Comparison of ENCODE assay signal across 21 cellular contexts in the genomic region with DNA sequence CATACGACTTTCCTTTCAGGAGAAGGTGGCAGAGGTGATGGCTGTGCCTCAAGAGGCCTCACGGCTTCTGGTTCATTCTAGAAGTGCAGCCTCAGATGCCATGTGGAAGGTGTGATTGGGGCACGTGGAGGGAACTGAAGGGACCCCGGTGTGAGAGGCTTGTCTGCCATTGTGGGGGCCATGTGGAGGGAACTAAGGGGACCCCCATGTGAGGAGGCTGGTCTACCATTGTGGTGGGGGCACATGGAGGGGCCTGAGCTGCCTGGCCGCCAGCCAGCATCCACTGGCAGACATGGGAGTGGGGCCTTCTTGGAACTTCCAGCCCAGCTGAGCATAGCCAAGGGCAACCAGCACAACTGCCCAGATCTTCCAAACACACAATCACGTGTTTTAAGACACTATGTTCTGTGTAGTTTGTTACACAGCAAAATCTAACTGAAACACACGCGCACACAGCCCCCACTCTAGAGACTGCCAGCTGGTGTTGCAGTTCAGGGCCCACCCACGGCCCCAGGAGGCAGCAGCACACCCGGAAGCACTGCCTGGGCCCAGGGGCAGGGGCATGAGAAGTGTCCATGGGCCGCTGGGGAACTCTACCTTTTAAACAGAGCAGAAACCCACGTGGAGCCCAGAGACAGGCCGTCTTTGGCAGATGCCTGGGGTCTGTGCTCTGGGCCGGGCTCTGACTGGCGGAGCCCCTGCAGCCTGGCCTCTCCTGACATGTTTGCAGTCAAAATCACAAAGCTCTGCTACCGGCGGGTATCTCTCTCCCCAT.
DNase-seq lines count a peak whose midpoint lies in the region; ATAC-seq and TF ChIP-seq lines count a peak whose summit lies in the region.
"Had no signal": no experiment of that assay in that cellular context is flagged by ENCODE, and none has a peak within 500 bp of the region (broad histone marks: within the 10 kb centered on the region; RNA-seq: fewer than 3 reads in every experiment).

No MANE protein-coding gene starts in this region.

- H3K27me3 ChIP-seq in OCI-LY3 (ENCODE audit: low read depth, low read length) (no peaks in the 10 kb centered on the region), dorsolateral prefrontal cortex (no peaks in the 10 kb centered on the region), sigmoid colon (no peaks in the 10 kb centered on the region)
- H3K27me3 ChIP-seq: MG63, Peyer's patch had no signal

- H3K27me3 Mint-ChIP-seq in activated naive CD4-positive, alpha-beta T cell treated with anti-CD3 and anti-CD28 coated beads for 36 hours (ENCODE audit: low read depth) = no peaks in the 10 kb centered on the region
- H3K27me3 Mint-ChIP-seq in activated naive CD4-positive, alpha-beta T cell treated with anti-CD3 and anti-CD28 coated beads, Interleukin-2, amount 10 ng/mL, durations not matched to agents 7 days and 5 days = no peaks in the 10 kb centered on the region
- H3K27me3 Mint-ChIP-seq: brain had no signal

- TF ChIP-seq POLR2A in sigmoid colon (IDR thresholded peaks at IDR 0.05) = no peak

- no peak for TF ChIP-seq EP300 in sigmoid colon (IDR thresholded peaks at IDR 0.05)

- H2AFZ ChIP-seq in OCI-LY3 (ENCODE audit: low read depth, low read length) = no peak overlapping the region

- peak overlapping the region; percentile 5; the same call in 1 of the 2 replicates for H3K9ac ChIP-seq in OCI-LY3 (ENCODE audit: low read length)

- H3K4me1 ChIP-seq in OCI-LY3 (ENCODE audit: low read length) (peaks cover 100% of the 10 kb centered on the region), sigmoid colon (no peaks in the 10 kb centered on the region)

- 87 to 93% methylated on average over 17 of the region's 17 CpGs for WGBS in sigmoid colon, 2 donors

- H3K79me2 ChIP-seq in OCI-LY3 (ENCODE audit: low read length) = peaks cover 100% of the 10 kb centered on the region

- no peak overlapping the region for H3K4me3 ChIP-seq in OCI-LY3 (ENCODE audit: low read length)
- H3K4me3 ChIP-seq in dorsolateral prefrontal cortex = no peak overlapping the region
- H3K4me3 ChIP-seq in sigmoid colon = no peak overlapping the region
- H3K4me3 ChIP-seq: MG63, Peyer's patch, smooth muscle cell had no signal

- peaks cover 100% of the 10 kb centered on the region for H4K20me1 ChIP-seq in OCI-LY3 (ENCODE audit: insufficient read depth, low read length)

- H3K36me3 Mint-ChIP-seq in activated naive CD4-positive, alpha-beta T cell treated with anti-CD3 and anti-CD28 coated beads for 36 hours (ENCODE audit: low read depth) = peaks cover 6% of the 10 kb centered on the region
- peaks cover 53% of the 10 kb centered on the region for H3K36me3 Mint-ChIP-seq in activated naive CD4-positive, alpha-beta T cell treated with anti-CD3 and anti-CD28 coated beads, Interleukin-2, amount 10 ng/mL, durations not matched to agents 7 days and 5 days

- H3K36me3 ChIP-seq in OCI-LY3 (replicated peaks; ENCODE audit: low read depth, low read length) (peaks cover 52% of the 10 kb centered on the region), sigmoid colon (no peaks in the 10 kb centered on the region)
- H3K36me3 ChIP-seq: MG63, Peyer's patch had no signal

- no peaks in the 10 kb centered on the region for H3K9me3 Mint-ChIP-seq in activated naive CD4-positive, alpha-beta T cell treated with anti-CD3 and anti-CD28 coated beads for 36 hours
- H3K9me3 Mint-ChIP-seq in activated naive CD4-positive, alpha-beta T cell treated with anti-CD3 and anti-CD28 coated beads, Interleukin-2, amount 10 ng/mL, durations not matched to agents 7 days and 5 days = no peaks in the 10 kb centered on the region
- H3K9me3 Mint-ChIP-seq: nephron progenitor cell had no signal

- ATAC-seq in GM19452 (IDR thresholded peaks at IDR 0.05; ENCODE audit: unreplicated experiment) = no peak

- no peak for TF ChIP-seq CTCF in OCI-LY3 (IDR thresholded peaks at IDR 0.05; ENCODE audit: low read depth, low read length)
- TF ChIP-seq CTCF in dorsolateral prefrontal cortex (IDR thresholded peaks at IDR 0.05 in 54 of 56, conservative IDR thresholded peaks at IDR 0.05 in 2 of 56; ENCODE audit: low read depth in 1 of 56, partially characterized antibody in 56 of 56) = no peak
- no peak for TF ChIP-seq CTCF in sigmoid colon (IDR thresholded peaks at IDR 0.05)

- H3K9me3 ChIP-seq in OCI-LY3 (ENCODE audit: insufficient read depth, low read length) (no peaks in the 10 kb centered on the region), sigmoid colon (no peaks in the 10 kb centered on the region)
- H3K9me3 ChIP-seq: MG63, Peyer's patch had no signal

- no peak for DNase-seq in activated naive CD4-positive, alpha-beta T cell treated with anti-CD3 and anti-CD28 coated beads for 36 hours
- no peak for DNase-seq in activated naive CD4-positive, alpha-beta T cell treated with anti-CD3 and anti-CD28 coated beads, Interleukin-2, amount 10 ng/mL, durations not matched to agents 7 days and 5 days
- DNase-seq in dorsolateral prefrontal cortex (peak in 2 of 10 donors; percentile 24 to 32), sigmoid colon (peak; percentile 61), ecto neural progenitor cell (ENCODE audit: low spot score) (no peak)
- no peak for DNase-seq in activated CD8-positive, alpha-beta memory T cell treated with anti-CD3 and anti-CD28 coated beads, Interleukin-2, amount 50 U/mL, for 4 hours
- DNase-seq: activated CD4-positive, alpha-beta T cell treated with anti-CD3 and anti-CD28 coated beads for 4 hours; cortex of kidney; DMS79 treated with DMSO at 0.1 percent for 48 hours; hippocampal formation; mesenchymal stem cell; MG63; NCI-H1436; NCI-H748 treated with DMSO at 0.1 percent for 48 hours; nephron progenitor cell; stimulated activated CD8-positive, alpha-beta memory T cell treated with anti-CD3 and anti-CD28 coated beads, Interleukin-4, amount 100 ng/mL, for 48 hours had no signal

- H3K4me3 Mint-ChIP-seq in activated naive CD4-positive, alpha-beta T cell treated with anti-CD3 and anti-CD28 coated beads for 36 hours = no peak overlapping the region
- H3K4me3 Mint-ChIP-seq in activated naive CD4-positive, alpha-beta T cell treated with anti-CD3 and anti-CD28 coated beads, Interleukin-2, amount 10 ng/mL, durations not matched to agents 7 days and 5 days = no peak overlapping the region
- H3K4me3 Mint-ChIP-seq: brain, nephron progenitor cell had no signal

- peak overlapping the region; percentile 67 for H3K27ac Mint-ChIP-seq in activated naive CD4-positive, alpha-beta T cell treated with anti-CD3 and anti-CD28 coated beads for 36 hours
- no peak overlapping the region for H3K27ac Mint-ChIP-seq in activated naive CD4-positive, alpha-beta T cell treated with anti-CD3 and anti-CD28 coated beads, Interleukin-2, amount 10 ng/mL, durations not matched to agents 7 days and 5 days
- H3K27ac Mint-ChIP-seq: nephron progenitor cell had no signal

- intact Hi-C loops in activated naive CD4-positive, alpha-beta T cell treated with anti-CD3 and anti-CD28 coated beads for 36 hours (cut with micrococcal nuclease) = no loop called here
- intact Hi-C loops in dorsolateral prefrontal cortex (cut with DNase I) = loop anchor here in 1 of 2 donors (10.0 kb wide), 1 partner anchor 478 kb away; a partner anchor contains a TSS
- intact Hi-C loops in sigmoid colon (cut with DNase I) = no loop called here

- H3K27ac ChIP-seq in OCI-LY3 (ENCODE audit: low read length) (peak overlapping the region; percentile 54), dorsolateral prefrontal cortex (peak overlapping the region in 42 of 59 donors; percentile 3 to 81 (median 44)), sigmoid colon (no peak overlapping the region)

- peak overlapping the region; percentile 34 for H3K4me2 ChIP-seq in OCI-LY3 (ENCODE audit: low read length)
- H3K4me2 ChIP-seq: smooth muscle cell had no signal

- CTCF ChIA-PET in activated naive CD4-positive, alpha-beta T cell treated with anti-CD3 and anti-CD28 coated beads for 36 hours (lab: Charles Lee) = interaction anchor here (4.0 kb wide), 1 partner anchor 11 kb away, joined by 23 read pairs; no protein-coding TSS in a partner anchor
- CTCF ChIA-PET in activated naive CD4-positive, alpha-beta T cell treated with anti-CD3 and anti-CD28 coated beads, Interleukin-2, amount 10 ng/mL, durations not matched to agents 7 days and 5 days (lab: Charles Lee) = interaction anchor here (0.7 to 4.9 kb wide), 4 partner anchors 10 to 74 kb away, joined by 3 to 32 read pairs (median 4); no protein-coding TSS in a partner anchor

- H3K4me1 Mint-ChIP-seq in activated naive CD4-positive, alpha-beta T cell treated with anti-CD3 and anti-CD28 coated beads for 36 hours (ENCODE audit: low read depth) = peaks cover 92% of the 10 kb centered on the region
- H3K4me1 Mint-ChIP-seq in activated naive CD4-positive, alpha-beta T cell treated with anti-CD3 and anti-CD28 coated beads, Interleukin-2, amount 10 ng/mL, durations not matched to agents 7 days and 5 days = peaks cover 89% of the 10 kb centered on the region

Comparison
In these comparisons a context has a peak if more than half of its experiments do, and no peak if none do; other contexts are left out.
1. H3K27ac ChIP-seq: peak in OCI-LY3 (single experiment) and dorsolateral prefrontal cortex (42 of 59); none in sigmoid colon (0 of 4).